Comparison of ENCODE assay signal across 14 cellular contexts in the genomic region with DNA sequence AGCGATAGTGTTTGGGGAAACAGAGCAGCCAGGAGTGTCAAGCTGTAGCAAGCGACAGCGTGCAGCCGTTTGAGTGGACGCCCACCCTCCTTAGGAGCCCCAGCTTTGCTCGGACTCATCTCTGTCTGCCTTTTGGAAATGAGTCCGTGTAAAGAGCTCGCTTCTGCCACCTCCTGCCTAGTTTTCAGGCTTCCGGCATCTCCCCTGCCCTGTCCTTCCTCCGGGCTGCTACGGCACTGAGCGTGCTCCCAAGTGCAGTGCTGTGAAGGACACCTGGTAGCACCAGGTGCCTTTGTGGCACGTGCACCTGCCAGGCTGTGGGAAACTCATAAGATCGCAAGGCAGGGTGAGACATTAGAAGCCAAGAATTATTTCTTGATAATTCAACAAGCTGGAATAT.
DNase-seq lines count a peak whose midpoint lies in the region; ATAC-seq and TF ChIP-seq lines count a peak whose summit lies in the region.
"Had no signal": no experiment of that assay in that cellular context is flagged by ENCODE, and none has a peak within 500 bp of the region (broad histone marks: within the 10 kb centered on the region; RNA-seq: fewer than 3 reads in every experiment).

No MANE protein-coding gene starts in this region.

- TF ChIP-seq POLR2A in testis (IDR thresholded peaks at IDR 0.05): no peak

- no peak overlapping the region for H3K4me2 ChIP-seq in parathyroid adenoma (ENCODE audit: low read length)

- no peak overlapping the region for H3K9ac ChIP-seq in parathyroid adenoma

- H3K27ac ChIP-seq in RWPE2 (ENCODE audit: poor library complexity, severe bottlenecking) (no peak overlapping the region), parathyroid adenoma (peak overlapping the region; percentile 17), testis (no peak overlapping the region)
- H3K27ac ChIP-seq: thoracic aorta had no signal

- TF ChIP-seq CTCF in RWPE2 (IDR thresholded peaks at IDR 0.05; ENCODE audit: poor library complexity, severe bottlenecking): peak; percentile 12
- TF ChIP-seq CTCF in fibroblast of pulmonary artery (IDR thresholded peaks at IDR 0.05; ENCODE audit: low read length, missing control alignments): peak; percentile 13
- no peak for TF ChIP-seq CTCF in parathyroid adenoma (IDR thresholded peaks at IDR 0.05)
- no peak for TF ChIP-seq CTCF in GM13977 (IDR thresholded peaks at IDR 0.05; ENCODE audit: extremely low read depth, insufficient read depth, missing control alignments)
- TF ChIP-seq CTCF in testis (IDR thresholded peaks at IDR 0.05): no peak

- H3K9me3 ChIP-seq in RWPE2 (ENCODE audit: severe bottlenecking) (no peaks in the 10 kb centered on the region), parathyroid adenoma (ENCODE audit: control insufficient read depth, low read length) (no peaks in the 10 kb centered on the region), testis (no peaks in the 10 kb centered on the region)
- H3K9me3 ChIP-seq: neutrophil, thoracic aorta had no signal

- H2AFZ ChIP-seq in parathyroid adenoma: no peak overlapping the region

- H3K79me2 ChIP-seq in parathyroid adenoma: peaks cover 15% of the 10 kb centered on the region

- DNase-seq in NCI-H1105 treated with DMSO at 0.1 percent for 48 hours (lab: John Stamatoyannopoulos, UW): peak; percentile 37
- no peak for DNase-seq in NCI-H1105 (lab: John Stamatoyannopoulos, UW)
- DNase-seq in RWPE2 (ENCODE audit: low spot score): no peak
- peak; percentile 25 for DNase-seq in fibroblast of pulmonary artery (ENCODE audit: low read depth)
- no peak for DNase-seq in NCI-H2171 (lab: John Stamatoyannopoulos, UW)
- no peak for DNase-seq in GM13977 (ENCODE audit: low spot score)
- DNase-seq in testis: no peak
- DNase-seq: activated CD4-positive, alpha-beta T cell treated with anti-CD3 and anti-CD28 coated beads, Interleukin-2, amount 10 ng/mL, durations not matched to agents 7 days and 5 days; activated naive CD4-positive, alpha-beta T cell treated with anti-CD3 and anti-CD28 coated beads, Interleukin-2, amount 10 ng/mL, durations not matched to agents 7 days and 5 days; NCI-H1436 treated with DMSO at 0.1 percent for 48 hours; stimulated activated CD4-positive, alpha-beta T cell treated with anti-CD3 and anti-CD28 coated beads, Interleukin-4, amount 100 ng/mL, for 24 hours had no signal

- in situ Hi-C loops in GM13977 (cut with MboI; ENCODE audit: low pct_unique_long_range_greater_than_20kb, low sequenced_read_pairs, unreplicated experiment): no loop called here

- H3K36me3 ChIP-seq in RWPE2 (ENCODE audit: low read depth) (no peaks in the 10 kb centered on the region), parathyroid adenoma (ENCODE audit: control insufficient read depth, insufficient read depth, low read length) (no peaks in the 10 kb centered on the region), testis (ENCODE audit: low read depth, missing control alignments) (no peaks in the 10 kb centered on the region)
- H3K36me3 ChIP-seq: thoracic aorta had no signal

- H3K27me3 ChIP-seq in RWPE2 (ENCODE audit: insufficient read depth, poor library complexity, severe bottlenecking) (peaks cover 26% of the 10 kb centered on the region), parathyroid adenoma (ENCODE audit: control insufficient read depth, insufficient read depth, low read length) (no peaks in the 10 kb centered on the region), testis (no peaks in the 10 kb centered on the region)
- H3K27me3 ChIP-seq: neutrophil had no signal

- WGBS in testis, 2 donors: 64 to 67% methylated on average over 14 of the region's 14 CpGs

- no peak for ATAC-seq in RWPE2 (ENCODE audit: low read depth)

- intact Hi-C loops in testis (cut with DNase I; ENCODE audit: low total_unique reads): no loop called here

- H3K4me1 ChIP-seq in RWPE2 (ENCODE audit: insufficient read depth, poor library complexity, severe bottlenecking): no peaks in the 10 kb centered on the region
- H3K4me1 ChIP-seq in parathyroid adenoma: peaks cover 30% of the 10 kb centered on the region
- H3K4me1 ChIP-seq in testis: no peaks in the 10 kb centered on the region

- H3K4me3 ChIP-seq in RWPE2 (ENCODE audit: severe bottlenecking): no peak overlapping the region
- H3K4me3 ChIP-seq in fibroblast of pulmonary artery (replicated peaks; ENCODE audit: low read depth, low read length): no peak overlapping the region
- no peak overlapping the region for H3K4me3 ChIP-seq in parathyroid adenoma (ENCODE audit: low read depth, low read length)
- H3K4me3 ChIP-seq in testis: no peak overlapping the region
- H3K4me3 ChIP-seq: thoracic aorta had no signal

Comparison
In these comparisons a context has a peak if more than half of its experiments do, and no peak if none do; other contexts are left out.
1. DNase-seq: peak in NCI-H1105 treated with DMSO at 0.1 percent for 48 hours (single experiment) and fibroblast of pulmonary artery (single experiment); none in NCI-H1105 (single experiment), RWPE2 (single experiment), NCI-H2171 (single experiment), GM13977 (single experiment) and testis (single experiment).
2. CTCF ChIP-seq: peak in RWPE2 (single experiment) and fibroblast of pulmonary artery (single experiment); none in parathyroid adenoma (single experiment), GM13977 (single experiment) and testis (0 of 3).